2 cellular contexts compared by ENCODE assay signal in genomic region chr7:82172896-82173295, GRCh38.
TF ChIP-seq lines count a peak whose summit lies in the region.

No MANE protein-coding gene starts in this region.

TF ChIP-seq in A549, 52 proteins besides CTCF, POLR2A, EP300 and RAD21:
- TF ChIP-seq, protein P1, sequence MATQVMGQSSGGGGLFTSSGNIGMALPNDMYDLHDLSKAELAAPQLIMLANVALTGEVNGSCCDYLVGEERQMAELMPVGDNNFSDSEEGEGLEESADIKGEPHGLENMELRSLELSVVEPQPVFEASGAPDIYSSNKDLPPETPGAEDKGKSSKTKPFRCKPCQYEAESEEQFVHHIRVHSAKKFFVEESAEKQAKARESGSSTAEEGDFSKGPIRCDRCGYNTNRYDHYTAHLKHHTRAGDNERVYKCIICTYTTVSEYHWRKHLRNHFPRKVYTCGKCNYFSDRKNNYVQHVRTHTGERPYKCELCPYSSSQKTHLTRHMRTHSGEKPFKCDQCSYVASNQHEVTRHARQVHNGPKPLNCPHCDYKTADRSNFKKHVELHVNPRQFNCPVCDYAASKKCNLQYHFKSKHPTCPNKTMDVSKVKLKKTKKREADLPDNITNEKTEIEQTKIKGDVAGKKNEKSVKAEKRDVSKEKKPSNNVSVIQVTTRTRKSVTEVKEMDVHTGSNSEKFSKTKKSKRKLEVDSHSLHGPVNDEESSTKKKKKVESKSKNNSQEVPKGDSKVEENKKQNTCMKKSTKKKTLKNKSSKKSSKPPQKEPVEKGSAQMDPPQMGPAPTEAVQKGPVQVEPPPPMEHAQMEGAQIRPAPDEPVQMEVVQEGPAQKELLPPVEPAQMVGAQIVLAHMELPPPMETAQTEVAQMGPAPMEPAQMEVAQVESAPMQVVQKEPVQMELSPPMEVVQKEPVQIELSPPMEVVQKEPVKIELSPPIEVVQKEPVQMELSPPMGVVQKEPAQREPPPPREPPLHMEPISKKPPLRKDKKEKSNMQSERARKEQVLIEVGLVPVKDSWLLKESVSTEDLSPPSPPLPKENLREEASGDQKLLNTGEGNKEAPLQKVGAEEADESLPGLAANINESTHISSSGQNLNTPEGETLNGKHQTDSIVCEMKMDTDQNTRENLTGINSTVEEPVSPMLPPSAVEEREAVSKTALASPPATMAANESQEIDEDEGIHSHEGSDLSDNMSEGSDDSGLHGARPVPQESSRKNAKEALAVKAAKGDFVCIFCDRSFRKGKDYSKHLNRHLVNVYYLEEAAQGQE (IDR thresholded peaks at IDR 0.05): no peak
- TF ChIP-seq MYC (IDR thresholded peaks at IDR 0.05; ENCODE audit: borderline replicate concordance, low read length) (no peak), EHMT2 (IDR thresholded peaks at IDR 0.05; ENCODE audit: low read depth) (no peak), PBX3 (IDR thresholded peaks at IDR 0.05) (no peak), KDM5A (IDR thresholded peaks at IDR 0.05) (no peak), TFCP2L1 (CRISPR knock-in tag; IDR thresholded peaks at IDR 0.05) (no peak)
TF ChIP-seq in A549: peak in this region for 0.

TF ChIP-seq in IMR-90, 13 proteins besides CTCF, POLR2A, EP300 and RAD21 (continued from another document):
- TF ChIP-seq, protein P2, sequence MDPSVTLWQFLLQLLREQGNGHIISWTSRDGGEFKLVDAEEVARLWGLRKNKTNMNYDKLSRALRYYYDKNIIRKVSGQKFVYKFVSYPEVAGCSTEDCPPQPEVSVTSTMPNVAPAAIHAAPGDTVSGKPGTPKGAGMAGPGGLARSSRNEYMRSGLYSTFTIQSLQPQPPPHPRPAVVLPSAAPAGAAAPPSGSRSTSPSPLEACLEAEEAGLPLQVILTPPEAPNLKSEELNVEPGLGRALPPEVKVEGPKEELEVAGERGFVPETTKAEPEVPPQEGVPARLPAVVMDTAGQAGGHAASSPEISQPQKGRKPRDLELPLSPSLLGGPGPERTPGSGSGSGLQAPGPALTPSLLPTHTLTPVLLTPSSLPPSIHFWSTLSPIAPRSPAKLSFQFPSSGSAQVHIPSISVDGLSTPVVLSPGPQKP (IDR thresholded peaks at IDR 0.05; ENCODE audit: borderline replicate concordance, low read depth, low read length): no peak
- TF ChIP-seq SMC3 (IDR thresholded peaks at IDR 0.05; ENCODE audit: low read depth, low read length) (no peak), FOS (IDR thresholded peaks at IDR 0.05; ENCODE audit: low read depth, low read length) (no peak), RFX5 (IDR thresholded peaks at IDR 0.05; ENCODE audit: low read depth, low read length) (no peak), BHLHE40 (IDR thresholded peaks at IDR 0.05; ENCODE audit: low read depth, low read length) (no peak), RCOR1 (IDR thresholded peaks at IDR 0.05; ENCODE audit: insufficient replicate concordance, low read length) (no peak), MAFK (IDR thresholded peaks at IDR 0.05; ENCODE audit: low read depth, low read length) (no peak), CHD1 (IDR thresholded peaks at IDR 0.05; ENCODE audit: low read depth, low read length) (no peak), MAZ (IDR thresholded peaks at IDR 0.05; ENCODE audit: borderline replicate concordance, low read depth, low read length) (no peak)
- TF ChIP-seq, protein P3, sequence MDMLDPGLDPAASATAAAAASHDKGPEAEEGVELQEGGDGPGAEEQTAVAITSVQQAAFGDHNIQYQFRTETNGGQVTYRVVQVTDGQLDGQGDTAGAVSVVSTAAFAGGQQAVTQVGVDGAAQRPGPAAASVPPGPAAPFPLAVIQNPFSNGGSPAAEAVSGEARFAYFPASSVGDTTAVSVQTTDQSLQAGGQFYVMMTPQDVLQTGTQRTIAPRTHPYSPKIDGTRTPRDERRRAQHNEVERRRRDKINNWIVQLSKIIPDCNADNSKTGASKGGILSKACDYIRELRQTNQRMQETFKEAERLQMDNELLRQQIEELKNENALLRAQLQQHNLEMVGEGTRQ (IDR thresholded peaks at IDR 0.05; ENCODE audit: low read depth, low read length): no peak
